ENCODE assay signal across 29 cellular contexts in the genomic region with DNA sequence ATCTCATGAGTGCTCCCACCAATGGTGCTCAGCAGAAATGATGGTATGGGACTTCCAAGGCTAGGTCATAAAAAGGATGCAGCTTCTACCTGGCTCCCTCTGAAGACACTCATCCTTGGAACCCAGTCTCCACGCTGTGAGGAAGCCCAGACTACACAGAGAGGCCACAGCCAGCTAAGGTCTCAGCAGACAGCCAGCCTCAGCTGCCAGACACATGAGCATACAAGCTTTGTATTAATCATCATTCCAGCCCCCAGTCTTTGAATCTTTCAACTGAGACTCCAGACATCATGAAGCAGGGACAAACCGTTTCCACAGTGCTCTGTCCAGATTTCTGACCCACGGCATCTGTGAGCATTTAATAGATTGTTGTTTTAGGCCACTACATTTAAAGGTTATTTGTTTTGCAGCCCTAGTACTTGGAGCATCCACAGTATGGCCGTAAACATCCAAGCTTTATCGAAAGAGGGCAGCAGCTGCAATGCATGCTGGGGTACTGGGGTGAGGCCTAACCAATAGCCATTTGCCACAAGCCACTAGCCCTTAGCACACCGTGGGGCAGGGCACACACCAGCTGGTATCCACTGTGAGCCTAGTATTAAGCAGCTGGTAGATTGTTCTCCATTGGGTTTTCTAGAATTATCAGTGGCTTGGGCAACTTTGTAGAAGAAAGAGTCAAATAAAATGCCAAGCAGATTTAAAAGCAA.
"Had no signal": no experiment of that assay in that cellular context is flagged by ENCODE, and none has a peak within 500 bp of the region (broad histone marks: within the 10 kb centered on the region; RNA-seq: fewer than 3 reads in every experiment).

No MANE protein-coding gene starts in this region.

- H3K9me3 Mint-ChIP-seq: activated CD4-positive, alpha-beta memory T cell treated with anti-CD3 and anti-CD28 coated beads for 36 hours; activated CD4-positive, alpha-beta T cell treated with anti-CD3 and anti-CD28 coated beads, Interleukin-2, amount 10 ng/mL, durations not matched to agents 24 days and 14 days; activated naive CD4-positive, alpha-beta T cell treated with anti-CD3 and anti-CD28 coated beads for 36 hours; activated naive CD8-positive, alpha-beta T cell treated with anti-CD3 and anti-CD28 coated beads for 36 hours; activated T-helper 1 cell treated with anti-CD3 and anti-CD28 coated beads, Interleukin-12 subunit alpha, Interleukin-12 subunit beta, Interleukin-2, Interleukin-4 antibody, amounts not matched to agents 30 ng/mL and 10 ng/mL and 1 ng/mL, durations not matched to agents 14 hours and 24 hours and 36 hours; immature natural killer cell; natural killer cell had no signal

- H3K4me3 ChIP-seq: adrenal gland, heart left ventricle, right atrium auricular region, testis, vagina had no signal

- ATAC-seq: activated CD4-positive, CD25-positive, alpha-beta regulatory T cell treated with anti-CD3 and anti-CD28 coated beads, Interleukin-2, amount 50 U/mL, for 24 hours; foreskin keratinocyte; natural killer cell; stimulated activated naive CD8-positive, alpha-beta T cell treated with anti-CD3 and anti-CD28 coated beads, Interleukin-15, Interleukin-2, amounts not matched to agents 100 U/mL and 50 U/mL, for 24 hours; T-helper 17 cell had no signal

- FAIRE-seq: endothelial cell of umbilical vein, kidney had no signal

- H3K27me3 Mint-ChIP-seq: activated CD4-positive, alpha-beta T cell treated with anti-CD3 and anti-CD28 coated beads, Interleukin-2, amount 10 ng/mL, durations not matched to agents 24 days and 14 days; activated naive CD8-positive, alpha-beta T cell treated with anti-CD3 and anti-CD28 coated beads for 36 hours had no signal

- H3K27me3 ChIP-seq: right atrium auricular region, testis, vagina had no signal

- H3K9me3 ChIP-seq: adrenal gland, testis, vagina had no signal

- H3K4me1 Mint-ChIP-seq: immature natural killer cell, natural killer cell, T-helper 17 cell had no signal

- H3K4me3 Mint-ChIP-seq: activated CD4-positive, alpha-beta memory T cell treated with anti-CD3 and anti-CD28 coated beads for 36 hours; activated CD4-positive, alpha-beta T cell treated with anti-CD3 and anti-CD28 coated beads, Interleukin-2, amount 10 ng/mL, durations not matched to agents 24 days and 14 days; activated naive CD4-positive, alpha-beta T cell treated with anti-CD3 and anti-CD28 coated beads for 36 hours; activated naive CD8-positive, alpha-beta T cell treated with anti-CD3 and anti-CD28 coated beads for 36 hours; activated T-helper 1 cell treated with anti-CD3 and anti-CD28 coated beads, Interleukin-12 subunit alpha, Interleukin-12 subunit beta, Interleukin-2, Interleukin-4 antibody, amounts not matched to agents 30 ng/mL and 10 ng/mL and 1 ng/mL, durations not matched to agents 14 hours and 24 hours and 36 hours; immature natural killer cell; mesothelial cell of epicardium; natural killer cell; T-helper 17 cell had no signal

- H3K36me3 Mint-ChIP-seq: activated CD4-positive, alpha-beta memory T cell treated with anti-CD3 and anti-CD28 coated beads for 36 hours; immature natural killer cell; mesothelial cell of epicardium; natural killer cell had no signal

- H3K27ac Mint-ChIP-seq: activated CD4-positive, alpha-beta memory T cell treated with anti-CD3 and anti-CD28 coated beads for 36 hours; activated CD4-positive, alpha-beta T cell treated with anti-CD3 and anti-CD28 coated beads, Interleukin-2, amount 10 ng/mL, durations not matched to agents 24 days and 14 days; activated naive CD4-positive, alpha-beta T cell treated with anti-CD3 and anti-CD28 coated beads for 36 hours; activated naive CD8-positive, alpha-beta T cell treated with anti-CD3 and anti-CD28 coated beads for 36 hours; activated T-helper 1 cell treated with anti-CD3 and anti-CD28 coated beads, Interleukin-12 subunit alpha, Interleukin-12 subunit beta, Interleukin-2, Interleukin-4 antibody, amounts not matched to agents 30 ng/mL and 10 ng/mL and 1 ng/mL, durations not matched to agents 14 hours and 24 hours and 36 hours; immature natural killer cell; mesothelial cell of epicardium; natural killer cell; T-helper 17 cell had no signal

- H3K4me1 ChIP-seq: foreskin keratinocyte, right atrium auricular region, vagina had no signal

- H3K36me3 ChIP-seq: adrenal gland, heart left ventricle, right atrium auricular region, vagina, WERI-Rb-1 had no signal

- H3K27ac ChIP-seq: adrenal gland, foreskin keratinocyte, right atrium auricular region, testis, vagina, WERI-Rb-1 had no signal

- DNase-seq: activated CD4-positive, alpha-beta memory T cell treated with anti-CD3 and anti-CD28 coated beads for 36 hours; activated CD4-positive, alpha-beta T cell treated with anti-CD3 and anti-CD28 coated beads, Interleukin-2, amount 10 ng/mL, durations not matched to agents 24 days and 14 days; activated CD8-positive, alpha-beta memory T cell treated with anti-CD3 and anti-CD28 coated beads, Interleukin-2, amount 50 U/mL, for 4 hours; activated effector memory CD4-positive, alpha-beta T cell treated with anti-CD3 and anti-CD28 coated beads, Interleukin-2, amount 50 U/mL, for 16 hours; activated naive CD4-positive, alpha-beta T cell treated with anti-CD3 and anti-CD28 coated beads for 36 hours; activated naive CD8-positive, alpha-beta T cell treated with anti-CD3 and anti-CD28 coated beads for 36 hours; activated T-cell treated with anti-CD3 and anti-CD28 coated beads, Interleukin-2, amount 50 U/mL, for 1 hour; adrenal gland; aorta; caudate nucleus; foreskin keratinocyte; hypothalamus; immature natural killer cell; kidney; natural killer cell; stimulated activated CD4-positive, alpha-beta T cell treated with anti-CD3 and anti-CD28 coated beads, Interleukin-2, amount 100 ng/mL, for 48 hours; stimulated activated naive CD8-positive, alpha-beta T cell treated with anti-CD3 and anti-CD28 coated beads, Interleukin-15, Interleukin-2, amounts not matched to agents 100 U/mL and 50 U/mL, for 24 hours; T-helper 17 cell; T1000; testis; trophoblast cell; WERI-Rb-1 had no signal
